ENCODE assay signal across 1 cellular context in the genomic region with DNA sequence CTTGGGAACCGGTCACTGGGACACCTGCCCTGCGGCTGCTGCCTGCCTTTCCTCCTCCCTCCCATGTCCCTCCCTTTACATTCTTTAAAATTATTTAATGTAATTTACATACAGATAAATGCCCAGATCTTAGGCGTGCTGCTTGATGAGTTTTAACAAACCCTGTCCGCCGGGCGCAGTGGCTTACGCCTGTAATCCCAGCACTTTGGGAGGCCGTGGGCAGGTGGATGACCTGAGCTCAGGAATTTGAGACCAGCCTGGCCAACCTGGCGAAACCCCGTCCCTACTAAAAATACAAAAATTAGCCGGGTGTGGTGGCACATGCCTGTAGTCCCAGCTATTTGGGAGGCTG.
A peak's percentile ranks its signal among the peaks of the same experiment; 100 is the strongest.
TF ChIP-seq lines count a peak whose summit lies in the region.
"Not testable (repeated sequence)": the region's sequence is repeated elsewhere in the genome, so short reads cannot be mapped to it uniquely, and the experiment has no call there.

No MANE protein-coding gene starts in this region.

TF ChIP-seq in HepG2, 621 proteins besides CTCF, POLR2A, EP300 and RAD21:
- TF ChIP-seq ZNF589 (CRISPR knock-in tag; conservative IDR thresholded peaks at IDR 0.05), result 0 out of 2 replicates have a peak, but pooled peaks have one; percentile 7
- TF ChIP-seq, protein P1, sequence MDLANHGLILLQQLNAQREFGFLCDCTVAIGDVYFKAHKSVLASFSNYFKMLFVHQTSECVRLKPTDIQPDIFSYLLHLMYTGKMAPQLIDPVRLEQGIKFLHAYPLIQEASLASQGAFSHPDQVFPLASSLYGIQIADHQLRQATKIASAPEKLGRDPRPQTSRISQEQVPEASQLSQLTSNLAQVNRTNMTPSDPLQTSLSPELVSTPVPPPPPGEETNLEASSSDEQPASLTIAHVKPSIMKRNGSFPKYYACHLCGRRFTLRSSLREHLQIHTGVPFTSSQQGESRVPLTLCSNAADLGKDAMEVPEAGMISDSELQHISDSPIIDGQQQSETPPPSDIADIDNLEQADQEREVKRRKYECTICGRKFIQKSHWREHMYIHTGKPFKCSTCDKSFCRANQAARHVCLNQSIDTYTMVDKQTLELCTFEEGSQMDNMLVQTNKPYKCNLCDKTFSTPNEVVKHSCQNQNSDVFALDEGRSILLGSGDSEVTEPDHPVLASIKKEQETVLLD (CRISPR knock-in tag; IDR thresholded peaks at IDR 0.05; ENCODE audit: low read depth), result peak; percentile 5; the same call in 1 of the 2 replicates
- TF ChIP-seq TCF12 (IDR thresholded peaks at IDR 0.05), result not testable (repeated sequence)
- 0 out of 2 replicates have a peak, but pooled peaks have one; percentile 1 for TF ChIP-seq TCF12 (CRISPR knock-in tag; IDR thresholded peaks at IDR 0.05)
- 0 out of 2 replicates have a peak, but pooled peaks have one; percentile 6 for TF ChIP-seq ZNF263 (CRISPR knock-in tag; IDR thresholded peaks at IDR 0.05)
